In the genomic region with DNA sequence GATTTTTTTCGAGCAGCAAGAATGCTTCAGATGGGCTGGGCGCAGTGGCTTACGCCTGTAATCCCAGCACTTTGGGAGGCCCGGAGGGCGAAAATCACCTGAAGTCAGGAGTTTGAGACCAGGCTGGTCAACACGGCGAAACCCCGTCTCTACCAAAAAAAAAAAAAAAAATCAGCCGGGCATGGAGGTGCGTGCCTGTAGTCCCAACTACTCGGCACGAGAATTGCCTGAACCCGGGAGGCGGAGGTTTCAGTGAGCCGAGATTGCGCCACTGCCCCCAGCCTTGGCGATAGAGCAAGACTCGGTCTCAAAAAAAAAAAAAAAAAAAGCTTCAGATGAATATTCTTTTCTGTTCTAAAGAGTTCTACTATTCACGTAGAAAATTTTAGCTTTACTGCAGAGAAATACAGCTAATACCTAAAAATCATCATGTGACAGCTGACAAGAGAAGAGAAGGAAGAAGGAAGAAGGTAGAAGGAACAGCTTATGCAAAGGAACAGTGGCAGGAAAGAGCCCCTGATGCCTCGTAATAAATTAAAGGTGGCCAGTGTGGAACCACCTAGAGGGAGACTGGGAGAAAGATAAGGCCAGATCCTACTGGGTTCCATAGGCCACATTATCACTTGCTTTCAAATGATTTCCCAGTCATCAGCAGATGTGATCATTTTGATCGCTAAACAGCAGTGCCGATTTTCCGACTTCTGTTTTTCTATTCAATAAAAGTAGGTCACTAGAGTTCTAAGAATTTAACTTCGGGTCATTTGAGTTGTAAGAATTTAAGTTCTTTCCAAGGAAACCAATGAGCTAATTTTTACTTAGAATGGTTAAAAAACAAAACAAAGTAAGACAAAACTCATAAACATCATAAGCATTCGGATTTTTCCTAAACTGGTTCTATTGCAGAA, we compare ENCODE assay signal across 8 cellular contexts. TPM values are rescaled to one million over a fixed set of nuclear protein-coding genes. Genes with fewer than 3 reads are reported as not detected.
DNase-seq lines count a peak whose midpoint lies in the region; ATAC-seq and TF ChIP-seq lines count a peak whose summit lies in the region.

No MANE protein-coding gene starts in this region.

- H3K4me3 ChIP-seq in ACC112 (ENCODE audit: low read depth, low read length) (peak overlapping the region; percentile 90), HUES64 (ENCODE audit: low read length) (peak overlapping the region; percentile 91), brain microvascular endothelial cell (ENCODE audit: low read depth, low read length) (peak overlapping the region; percentile 92), mesodermal cell (ENCODE audit: extremely low read depth, insufficient read depth, low read length, poor library complexity, severe bottlenecking) (peak overlapping the region; percentile 81)

- H3K4me1 ChIP-seq in ACC112 (ENCODE audit: control insufficient read depth, insufficient read depth, low read length, unreplicated experiment) (peaks cover 8% of the 10 kb centered on the region), HUES64 (ENCODE audit: insufficient read depth, low read length) (peaks cover 20% of the 10 kb centered on the region), mesodermal cell (ENCODE audit: control insufficient read depth, insufficient read depth, low read length, poor library complexity, severe bottlenecking) (peaks cover 8% of the 10 kb centered on the region)

- no peak for TF ChIP-seq CTCF in brain microvascular endothelial cell (IDR thresholded peaks at IDR 0.05; ENCODE audit: low read depth, low read length, missing control alignments)

- no peak for ATAC-seq in HG02970 (IDR thresholded peaks at IDR 0.05; ENCODE audit: low FRiP score, unreplicated experiment)
- ATAC-seq in HG03457 (IDR thresholded peaks at IDR 0.05; ENCODE audit: unreplicated experiment), result no peak

- H3K27ac ChIP-seq in ACC112 (ENCODE audit: low read depth, low read length) (peak overlapping the region; percentile 85; the same call in 1 of the 2 replicates), HUES64 (ENCODE audit: low read depth, low read length) (no peak overlapping the region), brain microvascular endothelial cell (no peak overlapping the region), mesodermal cell (ENCODE audit: low read depth, low read length, severe bottlenecking) (no peak overlapping the region)

- peak overlapping the region; percentile 69; the same call in 1 of the 2 replicates for H3K9ac ChIP-seq in HUES64 (ENCODE audit: low read depth, low read length)

- H3K79me2 ChIP-seq in ACC112 (ENCODE audit: control insufficient read depth, insufficient read depth, low read length, unreplicated experiment), result peaks cover 42% of the 10 kb centered on the region

- H3K9me3 ChIP-seq in HUES64 (ENCODE audit: insufficient read depth, low read depth, low read length), result no peaks in the 10 kb centered on the region
- no peaks in the 10 kb centered on the region for H3K9me3 ChIP-seq in mesodermal cell (ENCODE audit: control insufficient read depth, low read length)

- H2AFZ ChIP-seq in ACC112 (ENCODE audit: low read length, unreplicated experiment), result no peak overlapping the region

- no peaks in the 10 kb centered on the region for H3K36me3 ChIP-seq in ACC112 (ENCODE audit: insufficient read depth, low read length)
- 0 out of 2 replicates have a peak, but pooled peaks cover 4% of the 10 kb centered on the region for H3K36me3 ChIP-seq in HUES64 (ENCODE audit: insufficient read depth, low read length)
- peaks cover 3% of the 10 kb centered on the region for H3K36me3 ChIP-seq in brain microvascular endothelial cell (replicated peaks)
- peaks cover 8% of the 10 kb centered on the region for H3K36me3 ChIP-seq in mesodermal cell (ENCODE audit: control insufficient read depth, insufficient read depth, low read length)

- DNase-seq in brain microvascular endothelial cell, result no peak
- DNase-seq in foreskin melanocyte, result no peak
- no peak for DNase-seq in A172 (ENCODE audit: low spot score)

- H3K27me3 ChIP-seq in ACC112 (ENCODE audit: insufficient read depth, low read length) (no peaks in the 10 kb centered on the region), HUES64 (ENCODE audit: insufficient read depth, low read length) (no peaks in the 10 kb centered on the region), brain microvascular endothelial cell (replicated peaks) (no peaks in the 10 kb centered on the region)

- in situ Hi-C loops in brain microvascular endothelial cell (cut with HindIII; ENCODE audit: low pct_ligation_motif_present, low sequenced_read_pairs), result no loop called here

- 61% methylated on average over 23 of the region's 25 CpGs for WGBS in HUES64
- WGBS in mesodermal cell (ENCODE audit: insufficient coverage in 2 of 2), 2 experiments, result 73 to 81% methylated on average over 11 to 18 of the region's 25 CpGs

RNA-seq across cellular contexts. Expression of a gene that starts 1.5 kb away (rescaled TPM):
- polyA plus RNA-seq in HUES64 (2013, experiment 1 of 2), result 30.5 TPM
- polyA plus RNA-seq in HUES64 (2013, experiment 2 of 2), result 32.8 TPM
- 54.5 TPM for polyA plus RNA-seq in mesodermal cell (2013, experiment 1 of 2)
- polyA plus RNA-seq in mesodermal cell (2013, experiment 2 of 2), result 63.4 TPM
- total RNA-seq in A172 (2014; rRNA removed; shearing (Covaris generic)), result 97.4 and 100 TPM in 2 replicates
